11 cellular contexts compared by ENCODE assay signal in the genomic region with DNA sequence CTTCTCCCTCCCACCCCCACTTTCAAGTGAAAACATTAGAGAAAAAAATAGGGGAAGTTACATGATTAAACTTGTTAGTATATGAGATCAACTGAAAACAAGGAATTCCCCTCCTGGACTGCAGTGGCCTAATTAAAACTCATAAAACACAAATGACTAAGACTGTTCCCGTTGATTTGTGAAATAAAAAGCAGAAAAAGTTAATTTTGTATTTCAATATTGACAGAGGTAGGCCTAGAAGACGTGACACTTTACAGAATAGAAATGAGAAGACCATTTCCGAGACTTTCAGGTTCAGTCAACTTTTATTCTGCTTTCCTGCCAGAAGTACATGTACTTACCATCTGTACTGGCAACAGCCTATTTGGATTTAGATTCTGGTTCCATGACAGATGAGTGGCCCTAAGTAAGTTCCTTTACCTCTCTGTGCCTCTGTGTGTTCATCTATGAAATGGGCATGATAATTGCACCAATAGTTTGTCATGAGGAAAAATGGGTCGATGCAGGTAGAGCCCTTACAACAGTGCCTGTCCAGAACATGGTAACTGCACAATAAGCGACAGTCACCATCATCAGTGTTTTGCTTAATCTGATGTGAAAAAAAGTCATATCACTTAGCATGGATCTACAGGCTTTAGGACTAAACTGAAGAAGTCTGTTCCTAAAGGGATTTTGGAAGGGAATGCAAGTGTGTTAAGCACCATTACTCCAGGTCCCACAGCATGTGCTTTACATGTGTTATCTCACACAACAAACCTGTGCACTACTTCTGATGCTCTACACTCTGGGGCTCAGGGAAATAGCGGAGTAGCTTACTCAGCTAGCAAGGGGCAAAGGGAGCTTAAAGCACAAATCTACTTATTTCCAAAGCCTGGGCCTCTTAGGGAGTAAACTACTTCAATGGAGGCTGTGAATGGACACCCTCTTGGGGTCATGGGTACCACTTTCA.
DNase-seq lines count a peak whose midpoint lies in the region; ATAC-seq, FAIRE-seq and TF ChIP-seq lines count a peak whose summit lies in the region.
"Had no signal": no experiment of that assay in that cellular context is flagged by ENCODE, and none has a peak within 500 bp of the region (broad histone marks: within the 10 kb centered on the region; RNA-seq: fewer than 3 reads in every experiment).

No MANE protein-coding gene starts in this region.

- H3K79me2 ChIP-seq in PC-3 (ENCODE audit: low read length) = peaks cover 99% of the 10 kb centered on the region

- peak; percentile 83 for FAIRE-seq in GM19239 (lab: Jason Lieb, UNC)

- BruUV-seq in PC-3 (replicated peaks; lab: Mats Ljungman, UMichigan) = no TSS peak

- H3K4me3 Mint-ChIP-seq in CD4-positive, CD25-positive, alpha-beta regulatory T cell = peak overlapping the region; percentile 45 to 89 (median 58)
- no peak overlapping the region for H3K4me3 Mint-ChIP-seq in chondrocyte (ENCODE audit: unreplicated experiment)

- peak overlapping the region in 2 of 3 donors; percentile 42 to 82 for H3K27ac Mint-ChIP-seq in CD4-positive, CD25-positive, alpha-beta regulatory T cell
- no peak overlapping the region for H3K27ac Mint-ChIP-seq in chondrocyte (ENCODE audit: unreplicated experiment)

- peak overlapping the region; percentile 60 for H3K4me3 ChIP-seq in CD4-positive, CD25-positive, alpha-beta regulatory T cell (ENCODE audit: low read depth, low read length)
- H3K4me3 ChIP-seq in PC-3 (ENCODE audit: low read length) = peak overlapping the region; percentile 50
- peak overlapping the region; percentile 11 for H3K4me3 ChIP-seq in fibroblast of mammary gland (ENCODE audit: control insufficient read depth, low read depth, low read length)
- H3K4me3 ChIP-seq: SJCRH30 had no signal

- peaks cover 24% of the 10 kb centered on the region for H4K20me1 ChIP-seq in PC-3 (ENCODE audit: low read length)

- no peaks in the 10 kb centered on the region for H3K27me3 Mint-ChIP-seq in CD4-positive, CD25-positive, alpha-beta regulatory T cell
- H3K27me3 Mint-ChIP-seq in chondrocyte (ENCODE audit: low read depth) = no peaks in the 10 kb centered on the region

- CTCF ChIA-PET in PC-3 (lab: Charles Lee) = no interaction called here

- H2AFZ ChIP-seq in PC-3 (ENCODE audit: low read length) = no peak overlapping the region

- TF ChIP-seq CTCF in PC-3 (conservative IDR thresholded peaks at IDR 0.05; ENCODE audit: low read depth, low read length) (no peak), fibroblast of mammary gland (conservative IDR thresholded peaks at IDR 0.05; ENCODE audit: control insufficient read depth, insufficient read depth, low read depth, low read length) (no peak), chondrocyte (IDR thresholded peaks at IDR 0.05) (no peak)

- peaks cover 33 to 71% (median 50%) of the 10 kb centered on the region in 4 donors for H3K4me1 Mint-ChIP-seq in CD4-positive, CD25-positive, alpha-beta regulatory T cell
- H3K4me1 Mint-ChIP-seq in chondrocyte (ENCODE audit: low read depth) = peaks cover 59% of the 10 kb centered on the region

- no peaks in the 10 kb centered on the region for H3K36me3 ChIP-seq in CD4-positive, CD25-positive, alpha-beta regulatory T cell (ENCODE audit: control insufficient read depth, insufficient read depth, low read length)
- H3K36me3 ChIP-seq in PC-3 (ENCODE audit: low read depth, low read length) = peaks cover 78% of the 10 kb centered on the region
- H3K36me3 ChIP-seq: SJCRH30 had no signal

- H3K9me3 ChIP-seq in CD4-positive, CD25-positive, alpha-beta regulatory T cell (ENCODE audit: control insufficient read depth in 2 of 2, low read length in 2 of 2) = no peaks in the 10 kb centered on the region
- no peaks in the 10 kb centered on the region for H3K9me3 ChIP-seq in PC-3 (ENCODE audit: low read length)
- H3K9me3 ChIP-seq: SJCRH30 had no signal

- H3K36me3 Mint-ChIP-seq in CD4-positive, CD25-positive, alpha-beta regulatory T cell = no peaks in the 10 kb centered on the region
- peaks cover 2% of the 10 kb centered on the region for H3K36me3 Mint-ChIP-seq in chondrocyte (ENCODE audit: low read depth)

- no peak for ATAC-seq in CD4-positive, CD25-positive, alpha-beta regulatory T cell (ENCODE audit: low read depth in 2 of 2)
- no peak for ATAC-seq in PC-3
- no peak for ATAC-seq in HG02588 (IDR thresholded peaks at IDR 0.05; ENCODE audit: unreplicated experiment)
- no peak for ATAC-seq in GM19467 (IDR thresholded peaks at IDR 0.05; ENCODE audit: unreplicated experiment)

- intact Hi-C loops in PC-3 (cut with micrococcal nuclease) = no loop called here

- POLR2A ChIA-PET in PC-3 (lab: Charles Lee; ENCODE audit: unreplicated experiment) = no interaction called here

- no peaks in the 10 kb centered on the region for H3K9me2 ChIP-seq in PC-3 (replicated peaks; ENCODE audit: low read length)

- peak overlapping the region; percentile 19 for H3K9ac ChIP-seq in PC-3 (ENCODE audit: low read length)

- peaks cover 52% of the 10 kb centered on the region for H3K4me1 ChIP-seq in CD4-positive, CD25-positive, alpha-beta regulatory T cell (ENCODE audit: control insufficient read depth, insufficient read depth, low read length, poor library complexity, severe bottlenecking)
- H3K4me1 ChIP-seq in PC-3 (ENCODE audit: insufficient read depth, low read length) = peaks cover 76% of the 10 kb centered on the region
- H3K4me1 ChIP-seq: SJCRH30 had no signal

- H3F3A ChIP-seq in PC-3 (ENCODE audit: low read length, unreplicated experiment) = peaks cover 56% of the 10 kb centered on the region

- H3K27me3 ChIP-seq in CD4-positive, CD25-positive, alpha-beta regulatory T cell (ENCODE audit: control insufficient read depth, insufficient read depth, low read length) = no peaks in the 10 kb centered on the region
- no peaks in the 10 kb centered on the region for H3K27me3 ChIP-seq in PC-3 (ENCODE audit: low read length)
- H3K27me3 ChIP-seq: SJCRH30 had no signal

- H3K9me3 Mint-ChIP-seq in CD4-positive, CD25-positive, alpha-beta regulatory T cell = no peaks in the 10 kb centered on the region
- H3K9me3 Mint-ChIP-seq in chondrocyte (ENCODE audit: low read depth) = no peaks in the 10 kb centered on the region

- peak overlapping the region; percentile 65 for H3K27ac ChIP-seq in CD4-positive, CD25-positive, alpha-beta regulatory T cell (ENCODE audit: insufficient read depth, low read length, poor library complexity, severe bottlenecking)
- peak overlapping the region; percentile 64 for H3K27ac ChIP-seq in PC-3 (ENCODE audit: low read length)
- H3K27ac ChIP-seq: SJCRH30 had no signal

- DNase-seq in CD4-positive, CD25-positive, alpha-beta regulatory T cell = peak in 1 of 3 donors; percentile 26
- no peak for DNase-seq in GM19239 (ENCODE audit: insufficient read length, low spot score)
- peak; percentile 26 for DNase-seq in PC-3
- DNase-seq in fibroblast of mammary gland (ENCODE audit: low read depth) = no peak
- DNase-seq in NCI-H1694 treated with DMSO at 0.1 percent for 48 hours (lab: John Stamatoyannopoulos, UW) = no peak
- no peak for DNase-seq in chondrocyte (ENCODE audit: low spot score)
- DNase-seq: GDM1, head of caudate nucleus, SJCRH30 had no signal

- H3K4me2 ChIP-seq in PC-3 (ENCODE audit: low read length) = peak overlapping the region; percentile 30
